In genomic region chr13:25046274-25046984, GRCh38 we compare ENCODE assay signal across 1 cellular context.
TF ChIP-seq lines count a peak whose summit lies in the region.

No MANE protein-coding gene starts in this region.

TF ChIP-seq in H1, 55 proteins besides CTCF, POLR2A, EP300 and RAD21:
- TF ChIP-seq E2F6 (IDR thresholded peaks at IDR 0.05) (no peak), MAX (IDR thresholded peaks at IDR 0.05) (peak; percentile 52)
TF ChIP-seq in H1: peak in this region for 1.
